Comparison of ENCODE assay signal across 8 cellular contexts in genomic region chr19:29690842-29691241, GRCh38.
DNase-seq lines count a peak whose midpoint lies in the region; ATAC-seq and TF ChIP-seq lines count a peak whose summit lies in the region.

No MANE protein-coding gene starts in this region.

- no peak overlapping the region for H3K4me3 ChIP-seq in coronary artery

- no peak overlapping the region for H3K27ac ChIP-seq in coronary artery

- no peak overlapping the region for H3K4me3 Mint-ChIP-seq in T-helper 2 cell treated with Interferon-gamma antibody and Interleukin-4, amounts not matched to agents 5 μg/mL and 100 μg/mL, for 36 hours
- no peak overlapping the region for H3K4me3 Mint-ChIP-seq in nephron progenitor cell

- H3K4me1 Mint-ChIP-seq in T-helper 2 cell treated with Interferon-gamma antibody and Interleukin-4, amounts not matched to agents 5 μg/mL and 100 μg/mL, for 36 hours (ENCODE audit: low read depth) = peaks cover 28% of the 10 kb centered on the region
- peaks cover 64% of the 10 kb centered on the region for H3K4me1 Mint-ChIP-seq in nephron progenitor cell

- peak overlapping the region; percentile 57 for H3K27ac Mint-ChIP-seq in T-helper 2 cell treated with Interferon-gamma antibody and Interleukin-4, amounts not matched to agents 5 μg/mL and 100 μg/mL, for 36 hours
- no peak overlapping the region for H3K27ac Mint-ChIP-seq in nephron progenitor cell

- ATAC-seq in HG03520 (IDR thresholded peaks at IDR 0.05; ENCODE audit: unreplicated experiment) (peak; percentile 48), HG03095 (IDR thresholded peaks at IDR 0.05; ENCODE audit: unreplicated experiment) (no peak)

- peaks cover 5% of the 10 kb centered on the region for H3K9me3 Mint-ChIP-seq in T-helper 2 cell treated with Interferon-gamma antibody and Interleukin-4, amounts not matched to agents 5 μg/mL and 100 μg/mL, for 36 hours
- peaks cover 13% of the 10 kb centered on the region for H3K9me3 Mint-ChIP-seq in nephron progenitor cell

- peaks cover 11% of the 10 kb centered on the region for H3K36me3 Mint-ChIP-seq in T-helper 2 cell treated with Interferon-gamma antibody and Interleukin-4, amounts not matched to agents 5 μg/mL and 100 μg/mL, for 36 hours (ENCODE audit: low read depth)
- H3K36me3 Mint-ChIP-seq in nephron progenitor cell (ENCODE audit: low read depth) = peaks cover 5% of the 10 kb centered on the region

- TF ChIP-seq CTCF in coronary artery (IDR thresholded peaks at IDR 0.05) = peak; percentile 16
- peak; percentile 31 for TF ChIP-seq CTCF in nephron progenitor cell (IDR thresholded peaks at IDR 0.05)

- no peaks in the 10 kb centered on the region for H3K27me3 Mint-ChIP-seq in T-helper 2 cell treated with Interferon-gamma antibody and Interleukin-4, amounts not matched to agents 5 μg/mL and 100 μg/mL, for 36 hours (ENCODE audit: low read depth)
- H3K27me3 Mint-ChIP-seq in nephron progenitor cell (ENCODE audit: low read depth, poor library complexity) = peaks cover 4% of the 10 kb centered on the region

- DNase-seq in EH (ENCODE audit: low read depth) = peak; percentile 58
- peak; percentile 57 for DNase-seq in T-helper 2 cell treated with Interferon-gamma antibody and Interleukin-4, amounts not matched to agents 5 μg/mL and 100 μg/mL, for 36 hours (ENCODE audit: low spot score)
- DNase-seq in coronary artery (ENCODE audit: low spot score) = no peak
- no peak for DNase-seq in nephron progenitor cell
- no peak for DNase-seq in SIG-M5 (lab: John Stamatoyannopoulos, UW)
- DNase-seq in T-helper 9 cell = no peak

Comparison
In these comparisons a context has a peak if more than half of its experiments do, and no peak if none do; other contexts are left out.
1. DNase-seq: peak in EH (single experiment) and T-helper 2 cell treated with Interferon-gamma antibody and Interleukin-4, amounts not matched to agents 5 μg/mL and 100 μg/mL, for 36 hours (single experiment); none in coronary artery (single experiment), nephron progenitor cell (single experiment), SIG-M5 (single experiment) and T-helper 9 cell (single experiment).